ENCODE assay signal across 5 cellular contexts in genomic region chr2:178153878-178154277, GRCh38. TPM values are rescaled to one million over a fixed set of nuclear protein-coding genes. Genes with fewer than 3 reads are reported as not detected.
DNase-seq lines count a peak whose midpoint lies in the region; FAIRE-seq and TF ChIP-seq lines count a peak whose summit lies in the region.
"Not testable (repeated sequence)": the region's sequence is repeated elsewhere in the genome, so short reads cannot be mapped to it uniquely, and the experiment has no call there.
"Had no signal": no experiment of that assay in that cellular context is flagged by ENCODE, and none has a peak within 500 bp of the region (broad histone marks: within the 10 kb centered on the region; RNA-seq: fewer than 3 reads in every experiment).

No MANE protein-coding gene starts in this region.

- not testable (repeated sequence) for TF ChIP-seq RAD21 in liver (IDR thresholded peaks at IDR 0.05)

- not testable (repeated sequence) for H3K27ac ChIP-seq in liver (ENCODE audit: low read depth in 1 of 2, low read length in 2 of 2); small intestine (ENCODE audit: low read depth in 1 of 2, low read length in 1 of 2)

- H3K9me3 ChIP-seq in liver (ENCODE audit: control insufficient read depth in 4 of 4, low read length in 3 of 4); small intestine (ENCODE audit: control insufficient read depth, low read depth): not testable (repeated sequence)

- not testable (repeated sequence) for H3K9ac ChIP-seq in liver (ENCODE audit: low read depth in 1 of 2, low read length in 2 of 2)

- WGBS in liver, result 69% methylated on average over 1 of the region's 1 CpG
- WGBS in small intestine, 3 donors, result 28 to 54% (median 48%) methylated on average over 1 of the region's 1 CpG

- TF ChIP-seq CTCF in liver (IDR thresholded peaks at IDR 0.05; ENCODE audit: low read depth, low read length, missing input control), result not testable (repeated sequence)

- H3K27me3 ChIP-seq in liver (ENCODE audit: control insufficient read depth in 4 of 4, insufficient read depth in 4 of 4, low read length in 3 of 4); small intestine (ENCODE audit: control insufficient read depth in 2 of 2, insufficient read depth in 2 of 2, low read length in 2 of 2): not testable (repeated sequence)

- FAIRE-seq in small intestine (lab: Jason Lieb, UNC), result not testable (repeated sequence)

- peaks cover 0 to 12% (median 8%) of the 10 kb centered on the region in 4 donors for H3K4me1 ChIP-seq in liver (ENCODE audit: control insufficient read depth in 4 of 4, insufficient read depth in 4 of 4, low read length in 3 of 4)
- not testable (repeated sequence) for H3K4me1 ChIP-seq in small intestine (ENCODE audit: control insufficient read depth in 2 of 2, insufficient read depth in 1 of 2, low read depth in 1 of 2, low read length in 1 of 2)

- not testable (repeated sequence) for H3K4me3 ChIP-seq in liver (ENCODE audit: low read depth in 1 of 3, low read length in 3 of 3); small intestine (ENCODE audit: low read depth in 1 of 2, low read length in 2 of 2)

- peak; percentile 52 for DNase-seq in small intestine

- not testable (repeated sequence) for H3K36me3 ChIP-seq in liver (ENCODE audit: control insufficient read depth in 4 of 4, insufficient read depth in 3 of 4, low read depth in 1 of 4, low read length in 3 of 4); small intestine (ENCODE audit: control insufficient read depth in 2 of 2, insufficient read depth in 2 of 2, low read length in 2 of 2)

TF ChIP-seq in liver, 16 proteins besides CTCF, POLR2A, EP300 and RAD21:
- TF ChIP-seq HNF4A (conservative IDR thresholded peaks at IDR 0.05), result peak; percentile 49 to 69
TF ChIP-seq in liver: peak in this region for 1; not testable (repeated sequence) for 15.

RNA-seq across cellular contexts. Expression of gene OSBPL6, which starts 40.4 kb away (rescaled TPM):
- total RNA-seq in liver, result 1 to 10 TPM; 2.3 to 3.3 TPM
- 1 to 10 TPM; 1.3 to 2.0 TPM for polyA plus RNA-seq in liver
- 1 to 10 TPM in 2 of 3 donors, under 1 TPM in 1; 0.87 to 1.6 (median 1.4) TPM for polyA plus RNA-seq in small intestine
- total RNA-seq: B cell; CD4-positive, CD25-positive, alpha-beta regulatory T cell had no signal
- polyA plus RNA-seq: CD14-positive monocyte had no signal

RNA-seq across cellular contexts. Expression of gene RBM45, which starts 41.6 kb away (rescaled TPM):
- total RNA-seq in liver, result 10 to 100 TPM in 1 of 2 donors, 1 to 10 TPM in 1; 6.6 to 11.4 TPM
- 1 to 10 TPM; 4.2 to 7.0 TPM for polyA plus RNA-seq in liver
- polyA plus RNA-seq in small intestine, result 10 to 100 TPM; 10.6 to 13.6 (median 12.4) TPM
